In the genomic region with DNA sequence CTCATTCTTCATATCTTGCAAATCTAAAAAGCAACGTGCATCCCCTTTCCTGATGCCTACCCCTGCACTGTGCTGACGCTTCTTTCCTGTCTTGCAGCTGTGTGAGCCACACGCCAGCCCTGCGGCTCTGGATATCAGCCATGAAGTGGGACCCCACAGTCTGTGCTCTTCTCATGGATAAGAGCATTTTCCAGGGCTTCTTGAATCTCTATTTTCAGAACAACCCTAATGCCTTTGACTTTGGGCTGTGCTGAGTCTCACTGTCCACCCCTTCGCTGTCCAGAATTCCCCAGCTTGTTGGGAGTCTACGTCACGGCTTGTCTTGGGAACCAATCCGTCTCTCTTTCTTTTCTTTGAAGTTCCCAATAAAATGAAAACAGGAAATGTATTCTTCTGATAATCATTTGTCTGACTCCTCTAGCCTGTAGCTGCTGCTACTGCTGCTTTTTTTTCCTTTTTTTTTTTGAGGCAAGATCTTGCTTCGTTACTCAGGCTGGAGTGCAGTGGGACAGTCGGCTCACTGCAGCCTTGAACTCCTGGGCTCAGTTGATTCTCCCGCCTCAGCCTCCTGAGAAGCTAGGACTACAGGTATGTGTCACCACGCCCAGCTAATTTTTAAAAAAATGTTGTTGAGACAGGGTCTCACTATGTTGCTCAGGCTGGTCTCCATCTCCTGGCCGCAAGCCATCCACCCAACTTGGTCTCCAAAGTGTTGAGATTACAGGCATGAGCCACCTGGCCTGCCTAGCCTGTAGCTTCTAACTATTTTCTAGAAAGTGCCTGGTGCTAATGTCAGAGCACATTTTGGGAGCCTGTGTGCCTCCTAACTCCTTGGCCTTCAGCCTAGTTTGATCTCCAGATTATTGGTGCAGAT, we compare ENCODE assay signal across 10 cellular contexts. TPM values are rescaled to one million over a fixed set of nuclear protein-coding genes. Genes with fewer than 3 reads are reported as not detected.
DNase-seq lines count a peak whose midpoint lies in the region; ATAC-seq and TF ChIP-seq lines count a peak whose summit lies in the region.
"Had no signal": no experiment of that assay in that cellular context is flagged by ENCODE, and none has a peak within 500 bp of the region (broad histone marks: within the 10 kb centered on the region; RNA-seq: fewer than 3 reads in every experiment).

No MANE protein-coding gene starts in this region.

- ATAC-seq in heart left ventricle (peak; percentile 1 to 43 (median 6)), psoas muscle (no peak)

- H3K4me1 Mint-ChIP-seq in activated T-helper 2 cell treated with anti-CD3 and anti-CD28 coated beads, Interferon-gamma antibody, Interleukin-2, Interleukin-4, amounts not matched to agents 10 μg/mL and 5 μg/mL and 100 μg/mL, durations not matched to agents 14 hours and 24 hours and 36 hours (ENCODE audit: low read depth): peaks cover 34% of the 10 kb centered on the region
- H3K4me1 Mint-ChIP-seq in Calu3 (ENCODE audit: low read depth, unreplicated experiment): no peaks in the 10 kb centered on the region

- CTCF ChIA-PET in Calu3 (lab: Charles Lee): no interaction called here

- peaks cover 14% of the 10 kb centered on the region for H3K36me3 Mint-ChIP-seq in activated T-helper 2 cell treated with anti-CD3 and anti-CD28 coated beads, Interferon-gamma antibody, Interleukin-2, Interleukin-4, amounts not matched to agents 10 μg/mL and 5 μg/mL and 100 μg/mL, durations not matched to agents 14 hours and 24 hours and 36 hours (ENCODE audit: low read depth)
- H3K36me3 Mint-ChIP-seq in Calu3 (ENCODE audit: insufficient read depth, unreplicated experiment): no peaks in the 10 kb centered on the region

- H3K9me3 Mint-ChIP-seq in activated T-helper 2 cell treated with anti-CD3 and anti-CD28 coated beads, Interferon-gamma antibody, Interleukin-2, Interleukin-4, amounts not matched to agents 10 μg/mL and 5 μg/mL and 100 μg/mL, durations not matched to agents 14 hours and 24 hours and 36 hours: peaks cover 17% of the 10 kb centered on the region
- peaks cover 5% of the 10 kb centered on the region for H3K9me3 Mint-ChIP-seq in Calu3 (ENCODE audit: low read depth, unreplicated experiment)

- DNase-seq in AG10803 (ENCODE audit: low read depth) (peak; percentile 61), heart left ventricle (peak in 2 of 5 donors; percentile 49 to 62), psoas muscle (no peak), kidney tubule cell (ENCODE audit: low spot score) (no peak), NCI-H69 (lab: John Stamatoyannopoulos, UW) (no peak), Calu3 (no peak)
- DNase-seq in activated T-helper 2 cell treated with anti-CD3 and anti-CD28 coated beads, Interferon-gamma antibody, Interleukin-2, Interleukin-4, amounts not matched to agents 10 μg/mL and 5 μg/mL and 100 μg/mL, durations not matched to agents 14 hours and 24 hours and 36 hours (ENCODE audit: low spot score): no peak
- no peak for DNase-seq in activated naive CD4-positive, alpha-beta T cell treated with anti-CD3 and anti-CD28 coated beads, Interleukin-2, amount 50 U/mL, for 16 hours
- DNase-seq: Kasumi-1 had no signal

- BruUV-seq in Calu3 (replicated peaks; lab: Mats Ljungman, UMichigan): no TSS peak

- intact Hi-C loops in activated T-helper 2 cell treated with anti-CD3 and anti-CD28 coated beads, Interferon-gamma antibody, Interleukin-2, Interleukin-4, amounts not matched to agents 10 μg/mL and 5 μg/mL and 100 μg/mL, durations not matched to agents 14 hours and 24 hours and 36 hours (cut with micrococcal nuclease): no loop called here
- intact Hi-C loops in heart left ventricle (cut with DNase I) (no loop called here), psoas muscle (cut with DNase I) (no loop called here), Calu3 (cut with micrococcal nuclease; ENCODE audit: unreplicated experiment) (no loop called here)

- H3K36me3 ChIP-seq in heart left ventricle (no peaks in the 10 kb centered on the region), psoas muscle (ENCODE audit: insufficient read depth in 1 of 2, low read depth in 1 of 2) (no peaks in the 10 kb centered on the region)

- H3K27ac ChIP-seq in heart left ventricle: peak overlapping the region; percentile 74 to 98 (median 90)
- peak overlapping the region; percentile 68 for H3K27ac ChIP-seq in psoas muscle

- TF ChIP-seq CTCF in AG10803 (conservative IDR thresholded peaks at IDR 0.05; ENCODE audit: low read length) (no peak), heart left ventricle (IDR thresholded peaks at IDR 0.05) (no peak), psoas muscle (IDR thresholded peaks at IDR 0.05) (no peak), Calu3 (IDR thresholded peaks at IDR 0.05; ENCODE audit: unreplicated experiment) (no peak)

- H3K9me3 ChIP-seq in heart left ventricle: no peaks in the 10 kb centered on the region
- no peaks in the 10 kb centered on the region for H3K9me3 ChIP-seq in psoas muscle

- H3K4me3 ChIP-seq in AG10803 (ENCODE audit: low read length) (no peak overlapping the region; the same call in none of the 2 replicates), heart left ventricle (peak overlapping the region in 5 of 12 donors; percentile 2 to 30 (median 8)), psoas muscle (no peak overlapping the region)

- no peak for TF ChIP-seq POLR2A in heart left ventricle (IDR thresholded peaks at IDR 0.05)

- H3K27me3 Mint-ChIP-seq in activated T-helper 2 cell treated with anti-CD3 and anti-CD28 coated beads, Interferon-gamma antibody, Interleukin-2, Interleukin-4, amounts not matched to agents 10 μg/mL and 5 μg/mL and 100 μg/mL, durations not matched to agents 14 hours and 24 hours and 36 hours (ENCODE audit: low read depth): no peaks in the 10 kb centered on the region
- no peaks in the 10 kb centered on the region for H3K27me3 Mint-ChIP-seq in Calu3 (ENCODE audit: unreplicated experiment)

- no peaks in the 10 kb centered on the region for H3K27me3 ChIP-seq in heart left ventricle
- H3K27me3 ChIP-seq in psoas muscle (ENCODE audit: insufficient read depth in 3 of 3, low read length in 2 of 3): no peaks in the 10 kb centered on the region

- 40 to 54% (median 43%) methylated on average over 13 of the region's 13 CpGs for WGBS in heart left ventricle, 4 donors
- WGBS in psoas muscle, 3 donors: 62 to 66% (median 66%) methylated on average over 13 of the region's 13 CpGs

- H3K27ac Mint-ChIP-seq in activated T-helper 2 cell treated with anti-CD3 and anti-CD28 coated beads, Interferon-gamma antibody, Interleukin-2, Interleukin-4, amounts not matched to agents 10 μg/mL and 5 μg/mL and 100 μg/mL, durations not matched to agents 14 hours and 24 hours and 36 hours: peak overlapping the region; percentile 76
- H3K27ac Mint-ChIP-seq in Calu3 (ENCODE audit: unreplicated experiment): no peak overlapping the region

- H3K4me1 ChIP-seq in heart left ventricle: peaks cover 0 to 67% (median 51%) of the 10 kb centered on the region in 12 donors
- H3K4me1 ChIP-seq in psoas muscle: peaks cover 16% of the 10 kb centered on the region

- H3K4me3 Mint-ChIP-seq in activated T-helper 2 cell treated with anti-CD3 and anti-CD28 coated beads, Interferon-gamma antibody, Interleukin-2, Interleukin-4, amounts not matched to agents 10 μg/mL and 5 μg/mL and 100 μg/mL, durations not matched to agents 14 hours and 24 hours and 36 hours (ENCODE audit: low read depth): no peak overlapping the region
- no peak overlapping the region for H3K4me3 Mint-ChIP-seq in Calu3 (ENCODE audit: low read depth, unreplicated experiment)

RNA-seq across cellular contexts. Expression of a gene that starts 30.3 kb away (rescaled TPM):
- 0.57 and 1.4 TPM in 2 replicates for total RNA-seq in activated T-helper 2 cell treated with anti-CD3 and anti-CD28 coated beads, Interferon-gamma antibody, Interleukin-2, Interleukin-4, amounts not matched to agents 10 μg/mL and 5 μg/mL and 100 μg/mL, durations not matched to agents 14 hours and 24 hours and 36 hours
- total RNA-seq in heart left ventricle (1 to 10 TPM in 2 of 9 donors, under 1 TPM in 7; 0.59 to 1.9 (median 0.94) TPM), psoas muscle (1 to 10 TPM; 1.2 to 3.3 (median 2.0) TPM), Calu3 (2022) (25.7 and 26.7 TPM in 2 replicates)
- polyA plus RNA-seq in heart left ventricle (under 1 TPM; 0.46 to 0.61 TPM), psoas muscle (1 to 10 TPM in 2 of 3 donors, under 1 TPM in 1; 0.23 to 4.6 (median 1.1) TPM)
- total RNA-seq: skeletal muscle tissue had no signal

RNA-seq across cellular contexts. Expression of a gene that starts 39.0 kb away (rescaled TPM):
- 17.1 and 18.8 TPM in 2 replicates for total RNA-seq in activated T-helper 2 cell treated with anti-CD3 and anti-CD28 coated beads, Interferon-gamma antibody, Interleukin-2, Interleukin-4, amounts not matched to agents 10 μg/mL and 5 μg/mL and 100 μg/mL, durations not matched to agents 14 hours and 24 hours and 36 hours
- total RNA-seq in heart left ventricle: 10 to 100 TPM; 18.4 to 90.2 (median 27.7) TPM
- polyA plus RNA-seq in heart left ventricle: 10 to 100 TPM; 19.3 to 70.0 TPM
- total RNA-seq in psoas muscle: 10 to 100 TPM in 1 of 4 donors, 1 to 10 TPM in 3; 7.2 to 25.6 (median 8.6) TPM
- polyA plus RNA-seq in psoas muscle: 100 to 1,000 TPM in 1 of 3 donors, 10 to 100 TPM in 1, 1 to 10 TPM in 1; 6.2 to 118 (median 12.3) TPM
- total RNA-seq in Calu3 (2022): 1.5 and 1.7 TPM in 2 replicates

RNA-seq across cellular contexts. Expression of a gene that starts 44.6 kb away (rescaled TPM):
- total RNA-seq in activated T-helper 2 cell treated with anti-CD3 and anti-CD28 coated beads, Interferon-gamma antibody, Interleukin-2, Interleukin-4, amounts not matched to agents 10 μg/mL and 5 μg/mL and 100 μg/mL, durations not matched to agents 14 hours and 24 hours and 36 hours: 168 and 174 TPM in 2 replicates
- total RNA-seq in heart left ventricle (100 to 1,000 TPM; 194 to 372 (median 209) TPM), psoas muscle (100 to 1,000 TPM in 3 of 4 donors, 10 to 100 TPM in 1; 95.9 to 222 (median 114) TPM), Calu3 (2022) (59.2 and 61.5 TPM in 2 replicates)
- polyA plus RNA-seq in heart left ventricle (100 to 1,000 TPM; 434 to 699 TPM), psoas muscle (100 to 1,000 TPM in 2 of 3 donors, 10 to 100 TPM in 1; 73.7 to 742 (median 120) TPM)

RNA-seq across cellular contexts. Expression of a gene that starts 54.4 kb away (rescaled TPM):
- 0.57 and 1.1 TPM in 2 replicates for total RNA-seq in activated T-helper 2 cell treated with anti-CD3 and anti-CD28 coated beads, Interferon-gamma antibody, Interleukin-2, Interleukin-4, amounts not matched to agents 10 μg/mL and 5 μg/mL and 100 μg/mL, durations not matched to agents 14 hours and 24 hours and 36 hours
- total RNA-seq in heart left ventricle (1 to 10 TPM; 1.2 to 4.9 (median 3.2) TPM), psoas muscle (under 1 TPM; 0.21 to 0.74 (median 0.56) TPM), Calu3 (2022) (not detected in 2 replicates)
- polyA plus RNA-seq in heart left ventricle (1 to 10 TPM in 1 of 2 donors, under 1 TPM in 1; 0.62 to 2.2 TPM), psoas muscle (1 to 10 TPM in 1 of 3 donors, under 1 TPM in 2; 0.04 to 1.4 (median 0.07) TPM)

Comparison
In these comparisons a context has a peak if more than half of its experiments do, and no peak if none do; other contexts are left out.
1. ATAC-seq: peak in heart left ventricle (4 of 4); none in psoas muscle (0 of 4).